8 cellular contexts compared by ENCODE assay signal in the genomic region with DNA sequence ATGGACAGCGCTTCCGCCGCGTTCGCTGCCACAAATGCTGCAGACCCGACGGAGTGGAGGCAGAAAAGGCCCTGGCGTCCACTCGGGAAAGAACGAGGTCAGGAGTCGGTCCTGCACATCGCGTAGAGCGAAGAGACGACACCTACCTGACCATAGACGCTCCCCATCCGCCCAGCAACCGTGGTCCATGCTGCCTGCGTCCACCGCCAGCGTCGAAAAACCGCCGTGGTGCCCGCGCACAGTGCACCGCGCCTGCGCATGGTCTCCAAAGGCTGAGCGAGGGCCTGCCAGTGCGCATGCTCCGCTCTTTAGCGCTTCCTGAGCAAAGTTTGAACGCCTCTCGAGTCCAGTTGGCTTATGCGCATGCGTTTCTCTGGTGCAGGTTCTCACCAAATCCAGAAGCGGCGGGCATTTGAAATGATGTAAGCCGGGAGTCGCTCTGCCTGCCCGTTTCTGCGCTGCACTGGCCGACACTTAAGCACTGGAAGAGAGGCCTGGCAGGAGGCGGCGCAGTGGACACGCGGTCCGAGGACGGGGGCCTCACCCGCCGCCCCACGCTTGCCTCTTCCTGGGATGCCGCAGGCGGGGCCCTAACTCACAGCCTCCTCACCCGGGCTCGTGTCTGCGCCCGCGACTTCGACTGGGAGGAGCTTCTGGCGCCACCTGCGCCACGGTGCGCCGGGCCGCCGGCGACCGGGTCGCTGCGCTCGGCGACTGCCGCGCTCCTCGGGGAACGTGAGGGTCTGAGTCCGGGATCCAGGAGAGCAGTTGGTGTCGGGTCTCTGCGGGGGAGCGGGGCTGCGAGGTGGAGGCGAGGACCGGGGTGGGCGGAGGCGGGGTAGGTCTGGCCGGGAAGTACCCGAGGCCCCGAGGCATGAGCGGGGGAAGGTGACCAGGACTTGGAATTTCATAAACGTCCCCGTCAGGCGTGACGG. TPM values are rescaled to one million over a fixed set of nuclear protein-coding genes. Genes with fewer than 3 reads are reported as not detected.
DNase-seq lines count a peak whose midpoint lies in the region; ATAC-seq and TF ChIP-seq lines count a peak whose summit lies in the region.

A gene with protein sequence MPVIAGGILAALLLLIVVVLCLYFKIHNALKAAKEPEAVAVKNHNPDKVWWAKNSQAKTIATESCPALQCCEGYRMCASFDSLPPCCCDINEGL (minus strand): TSS at position 243 of the 935 bp plus-strand sequence. CDS start 29,066 bp downstream, outside the sequence.

- ATAC-seq in GM19025 (IDR thresholded peaks at IDR 0.05; ENCODE audit: low read depth, unreplicated experiment) (peak; percentile 77), HG03342 (IDR thresholded peaks at IDR 0.05; ENCODE audit: unreplicated experiment) (peak; percentile 84)

- DNase-seq in AG09309 (ENCODE audit: low read depth): peak; percentile 81
- DNase-seq in NCI-H524 treated with DMSO at 0.1 percent for 48 hours (lab: John Stamatoyannopoulos, UW): peak; percentile 68
- DNase-seq in activated CD4-positive, alpha-beta T cell treated with anti-CD3 and anti-CD28 coated beads, Interleukin-2, amount 50 U/mL, for 24 hours (ENCODE audit: low read depth in 1 of 2, low spot score in 1 of 2): peak; percentile 79 to 97
- peak; percentile 58 for DNase-seq in ecto neural progenitor cell (ENCODE audit: low spot score)
- peak; percentile 91 to 97 for DNase-seq in lower leg skin (ENCODE audit: low spot score in 2 of 2)
- peak; percentile 95 for DNase-seq in stimulated activated CD8-positive, alpha-beta memory T cell treated with anti-CD3 and anti-CD28 coated beads, Interleukin-12 subunit alpha, Interleukin-12 subunit beta, amount 100 ng/mL, for 1 hour (ENCODE audit: low read depth)

- 7 to 12% methylated on average over 33 to 78 of the region's 95 CpGs for whole genome bisulfite sequencing in lower leg skin, 2 donors

- no peak for TF ChIP-seq POLR2A in lower leg skin (IDR thresholded peaks at IDR 0.05)

- H3K4me3 ChIP-seq in AG09309 (ENCODE audit: control insufficient read depth, low read depth, low read length) (peak within 1 kb of the TSS; percentile 54), lower leg skin (ENCODE audit: low read depth, poor library complexity, severe bottlenecking) (peak within 1 kb of the TSS; percentile 55)

- TF ChIP-seq CTCF in AG09309 (IDR thresholded peaks at IDR 0.05; ENCODE audit: control insufficient read depth, insufficient read depth, low read depth, low read length, missing control alignments) (no peak), lower leg skin (IDR thresholded peaks at IDR 0.05) (no peak)

- intact Hi-C loops in lower leg skin (cut with DNase I; ENCODE audit: low total_unique reads): no loop called here

RNA-seq across cellular contexts. Expression of the gene that starts here (rescaled TPM):
- total RNA-seq in lower leg skin: 1 to 10 TPM; 1.4 to 5.3 (median 4.0) TPM

Comparison
In these comparisons a context has a peak if more than half of its experiments do, and no peak if none do; other contexts are left out.
1. Peak in every context shown above with its lines: DNase-seq, ATAC-seq and H3K4me3 ChIP-seq.